ENCODE assay signal across 18 cellular contexts in the genomic region with DNA sequence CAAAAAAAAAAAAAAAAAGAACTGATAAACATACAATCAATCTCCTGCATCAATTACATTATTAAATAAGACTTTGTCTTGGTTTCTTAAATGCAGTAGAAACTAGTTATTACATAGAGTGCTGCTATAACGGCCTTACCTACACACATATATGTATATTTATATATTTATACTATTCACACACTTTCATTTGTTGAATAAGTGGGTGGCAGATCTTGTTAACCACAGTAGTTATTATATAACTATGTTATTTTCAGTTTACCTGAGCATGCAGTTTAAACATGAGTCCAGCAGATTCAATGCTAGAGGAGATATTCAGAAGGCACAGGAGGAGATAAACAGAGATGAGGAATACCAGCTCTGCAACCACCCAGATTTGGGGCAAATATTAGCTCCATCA.
DNase-seq lines count a peak whose midpoint lies in the region; ATAC-seq and TF ChIP-seq lines count a peak whose summit lies in the region.
"Had no signal": no experiment of that assay in that cellular context is flagged by ENCODE, and none has a peak within 500 bp of the region (broad histone marks: within the 10 kb centered on the region; RNA-seq: fewer than 3 reads in every experiment).

No MANE protein-coding gene starts in this region.

- DNase-seq in progenitor cell of endocrine pancreas (ENCODE audit: low spot score, unreplicated experiment) (no peak), endothelial cell (ENCODE audit: low spot score) (no peak), pons (ENCODE audit: low spot score) (no peak), NCI-H1417 treated with DMSO at 0.1 percent for 48 hours (lab: John Stamatoyannopoulos, UW) (no peak)
- DNase-seq: ACHN; activated CD4-positive, alpha-beta T cell treated with anti-CD3 and anti-CD28 coated beads for 1 hour; brain microvascular endothelial cell; CD8-positive, alpha-beta memory T cell; MG63; stimulated activated CD4-positive, alpha-beta T cell treated with anti-CD3 and anti-CD28 coated beads, Interleukin-15, amount 100 ng/mL, for 24 hours; substantia nigra; T-helper 17 cell had no signal

- ATAC-seq in GM18858 (IDR thresholded peaks at IDR 0.05; ENCODE audit: unreplicated experiment) (peak; percentile 25), GM21367 (IDR thresholded peaks at IDR 0.05; ENCODE audit: unreplicated experiment) (peak; percentile 42), HG02759 (IDR thresholded peaks at IDR 0.05; ENCODE audit: unreplicated experiment) (peak; percentile 52), HG03196 (IDR thresholded peaks at IDR 0.05; ENCODE audit: unreplicated experiment) (peak; percentile 56)
- ATAC-seq: left lobe of liver, T-helper 17 cell had no signal

- peaks cover 8% of the 10 kb centered on the region for H3K36me3 Mint-ChIP-seq in progenitor cell of endocrine pancreas (ENCODE audit: insufficient read depth)
- peaks cover 9% of the 10 kb centered on the region for H3K36me3 Mint-ChIP-seq in endothelial cell (ENCODE audit: low read depth, unreplicated experiment)

- TF ChIP-seq CTCF in progenitor cell of endocrine pancreas (IDR thresholded peaks at IDR 0.05; ENCODE audit: unreplicated experiment) (no peak), endothelial cell (IDR thresholded peaks at IDR 0.05; ENCODE audit: unreplicated experiment) (no peak)

- H3K4me1 Mint-ChIP-seq in progenitor cell of endocrine pancreas (ENCODE audit: low read depth) (no peaks in the 10 kb centered on the region), endothelial cell (ENCODE audit: unreplicated experiment) (peaks cover 9% of the 10 kb centered on the region)
- H3K4me1 Mint-ChIP-seq: activated naive CD4-positive, alpha-beta T cell treated with anti-CD3 and anti-CD28 coated beads, Interleukin-2, amount 50 U/mL, for 24 hours; T-helper 17 cell had no signal

- no peak overlapping the region for H3K4me3 Mint-ChIP-seq in progenitor cell of endocrine pancreas (ENCODE audit: low read depth)
- H3K4me3 Mint-ChIP-seq in endothelial cell (ENCODE audit: unreplicated experiment): no peak overlapping the region
- H3K4me3 Mint-ChIP-seq: activated naive CD4-positive, alpha-beta T cell treated with anti-CD3 and anti-CD28 coated beads, Interleukin-2, amount 50 U/mL, for 24 hours; CD8-positive, alpha-beta memory T cell; T-helper 17 cell had no signal

- H3K27me3 Mint-ChIP-seq in progenitor cell of endocrine pancreas (no peaks in the 10 kb centered on the region), endothelial cell (ENCODE audit: unreplicated experiment) (no peaks in the 10 kb centered on the region)
- H3K27me3 Mint-ChIP-seq: activated naive CD4-positive, alpha-beta T cell treated with anti-CD3 and anti-CD28 coated beads, Interleukin-2, amount 50 U/mL, for 24 hours; CD8-positive, alpha-beta memory T cell; T-helper 17 cell had no signal

- H3K27ac Mint-ChIP-seq in progenitor cell of endocrine pancreas (no peak overlapping the region), endothelial cell (ENCODE audit: unreplicated experiment) (no peak overlapping the region)
- H3K27ac Mint-ChIP-seq: activated naive CD4-positive, alpha-beta T cell treated with anti-CD3 and anti-CD28 coated beads, Interleukin-2, amount 50 U/mL, for 24 hours; T-helper 17 cell had no signal

- H3K9me3 Mint-ChIP-seq in progenitor cell of endocrine pancreas (ENCODE audit: low read depth) (no peaks in the 10 kb centered on the region), endothelial cell (ENCODE audit: unreplicated experiment) (no peaks in the 10 kb centered on the region)
- H3K9me3 Mint-ChIP-seq: activated naive CD4-positive, alpha-beta T cell treated with anti-CD3 and anti-CD28 coated beads, Interleukin-2, amount 50 U/mL, for 24 hours; CD8-positive, alpha-beta memory T cell had no signal
